In the genomic region with DNA sequence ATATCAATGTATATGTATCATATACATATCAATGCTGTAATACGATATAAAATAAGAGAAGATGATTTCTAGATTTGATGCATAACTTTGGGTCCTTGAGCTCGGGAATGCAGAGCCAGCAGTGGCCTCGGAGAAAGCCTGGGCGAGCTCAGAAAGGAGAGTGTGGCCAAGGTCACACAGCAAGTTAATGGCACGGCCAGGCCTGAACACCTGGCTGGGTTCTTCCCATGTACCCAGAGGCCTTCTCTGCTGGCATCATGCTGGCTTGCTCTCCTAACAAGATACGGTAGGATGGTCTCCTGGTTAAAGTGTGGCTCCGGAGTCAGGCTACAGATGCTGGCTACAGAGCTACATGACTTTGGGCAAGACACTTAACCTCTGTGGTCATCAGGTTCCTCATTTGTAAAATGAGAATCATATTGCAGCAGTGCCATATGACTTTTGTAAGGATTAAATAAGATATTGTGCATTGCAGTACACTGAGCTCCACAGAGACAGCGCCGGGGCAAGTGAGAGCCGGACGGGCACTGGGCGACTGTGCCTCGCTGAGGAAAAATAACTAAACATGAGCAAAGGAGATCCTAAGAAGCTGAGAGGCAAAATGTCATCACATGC, we compare ENCODE assay signal across 2 cellular contexts.
TF ChIP-seq lines count a peak whose summit lies in the region.

No MANE protein-coding gene starts in this region.

TF ChIP-seq in liver, 16 proteins besides CTCF, POLR2A, EP300 and RAD21:
- no peak for TF ChIP-seq NR2F2 (IDR thresholded peaks at IDR 0.05)
- no peak for TF ChIP-seq HNF4G (IDR thresholded peaks at IDR 0.05)
- TF ChIP-seq, protein P1, sequence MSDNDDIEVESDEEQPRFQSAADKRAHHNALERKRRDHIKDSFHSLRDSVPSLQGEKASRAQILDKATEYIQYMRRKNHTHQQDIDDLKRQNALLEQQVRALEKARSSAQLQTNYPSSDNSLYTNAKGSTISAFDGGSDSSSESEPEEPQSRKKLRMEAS (IDR thresholded peaks at IDR 0.05), result no peak
- no peak for TF ChIP-seq SP1 (IDR thresholded peaks at IDR 0.05)
- TF ChIP-seq, protein P2, sequence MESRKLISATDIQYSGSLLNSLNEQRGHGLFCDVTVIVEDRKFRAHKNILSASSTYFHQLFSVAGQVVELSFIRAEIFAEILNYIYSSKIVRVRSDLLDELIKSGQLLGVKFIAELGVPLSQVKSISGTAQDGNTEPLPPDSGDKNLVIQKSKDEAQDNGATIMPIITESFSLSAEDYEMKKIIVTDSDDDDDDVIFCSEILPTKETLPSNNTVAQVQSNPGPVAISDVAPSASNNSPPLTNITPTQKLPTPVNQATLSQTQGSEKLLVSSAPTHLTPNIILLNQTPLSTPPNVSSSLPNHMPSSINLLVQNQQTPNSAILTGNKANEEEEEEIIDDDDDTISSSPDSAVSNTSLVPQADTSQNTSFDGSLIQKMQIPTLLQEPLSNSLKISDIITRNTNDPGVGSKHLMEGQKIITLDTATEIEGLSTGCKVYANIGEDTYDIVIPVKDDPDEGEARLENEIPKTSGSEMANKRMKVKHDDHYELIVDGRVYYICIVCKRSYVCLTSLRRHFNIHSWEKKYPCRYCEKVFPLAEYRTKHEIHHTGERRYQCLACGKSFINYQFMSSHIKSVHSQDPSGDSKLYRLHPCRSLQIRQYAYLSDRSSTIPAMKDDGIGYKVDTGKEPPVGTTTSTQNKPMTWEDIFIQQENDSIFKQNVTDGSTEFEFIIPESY (IDR thresholded peaks at IDR 0.05), result no peak
- no peak for TF ChIP-seq EGR1 (IDR thresholded peaks at IDR 0.05; ENCODE audit: low read depth in 2 of 2)
- TF ChIP-seq YY1 (IDR thresholded peaks at IDR 0.05), result no peak
- no peak for TF ChIP-seq TAF1 (conservative IDR thresholded peaks at IDR 0.05)
- no peak for TF ChIP-seq JUND (IDR thresholded peaks at IDR 0.05)
- TF ChIP-seq GABPA (IDR thresholded peaks at IDR 0.05 in 1 of 2, conservative IDR thresholded peaks at IDR 0.05 in 1 of 2), result no peak
- no peak for TF ChIP-seq FOXA2 (IDR thresholded peaks at IDR 0.05)
- TF ChIP-seq, protein P3, sequence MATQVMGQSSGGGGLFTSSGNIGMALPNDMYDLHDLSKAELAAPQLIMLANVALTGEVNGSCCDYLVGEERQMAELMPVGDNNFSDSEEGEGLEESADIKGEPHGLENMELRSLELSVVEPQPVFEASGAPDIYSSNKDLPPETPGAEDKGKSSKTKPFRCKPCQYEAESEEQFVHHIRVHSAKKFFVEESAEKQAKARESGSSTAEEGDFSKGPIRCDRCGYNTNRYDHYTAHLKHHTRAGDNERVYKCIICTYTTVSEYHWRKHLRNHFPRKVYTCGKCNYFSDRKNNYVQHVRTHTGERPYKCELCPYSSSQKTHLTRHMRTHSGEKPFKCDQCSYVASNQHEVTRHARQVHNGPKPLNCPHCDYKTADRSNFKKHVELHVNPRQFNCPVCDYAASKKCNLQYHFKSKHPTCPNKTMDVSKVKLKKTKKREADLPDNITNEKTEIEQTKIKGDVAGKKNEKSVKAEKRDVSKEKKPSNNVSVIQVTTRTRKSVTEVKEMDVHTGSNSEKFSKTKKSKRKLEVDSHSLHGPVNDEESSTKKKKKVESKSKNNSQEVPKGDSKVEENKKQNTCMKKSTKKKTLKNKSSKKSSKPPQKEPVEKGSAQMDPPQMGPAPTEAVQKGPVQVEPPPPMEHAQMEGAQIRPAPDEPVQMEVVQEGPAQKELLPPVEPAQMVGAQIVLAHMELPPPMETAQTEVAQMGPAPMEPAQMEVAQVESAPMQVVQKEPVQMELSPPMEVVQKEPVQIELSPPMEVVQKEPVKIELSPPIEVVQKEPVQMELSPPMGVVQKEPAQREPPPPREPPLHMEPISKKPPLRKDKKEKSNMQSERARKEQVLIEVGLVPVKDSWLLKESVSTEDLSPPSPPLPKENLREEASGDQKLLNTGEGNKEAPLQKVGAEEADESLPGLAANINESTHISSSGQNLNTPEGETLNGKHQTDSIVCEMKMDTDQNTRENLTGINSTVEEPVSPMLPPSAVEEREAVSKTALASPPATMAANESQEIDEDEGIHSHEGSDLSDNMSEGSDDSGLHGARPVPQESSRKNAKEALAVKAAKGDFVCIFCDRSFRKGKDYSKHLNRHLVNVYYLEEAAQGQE (IDR thresholded peaks at IDR 0.05), result no peak
- TF ChIP-seq HNF4A (conservative IDR thresholded peaks at IDR 0.05), result no peak
- TF ChIP-seq FOXA1 (IDR thresholded peaks at IDR 0.05), result no peak
- no peak for TF ChIP-seq RXRA (IDR thresholded peaks at IDR 0.05)
TF ChIP-seq in liver: peak in this region for 0.

TF ChIP-seq in HepG2, 621 proteins besides CTCF, POLR2A, EP300 and RAD21:
- TF ChIP-seq SMARCE1 (IDR thresholded peaks at IDR 0.05; ENCODE audit: borderline replicate concordance), result no peak
- TF ChIP-seq ISX (CRISPR knock-in tag; conservative IDR thresholded peaks at IDR 0.05), result no peak
- TF ChIP-seq ELF1 (CRISPR knock-in tag; IDR thresholded peaks at IDR 0.05), result no peak
- no peak for TF ChIP-seq GABPB1 (CRISPR knock-in tag; IDR thresholded peaks at IDR 0.05)
- TF ChIP-seq PHB2 (IDR thresholded peaks at IDR 0.05; ENCODE audit: partially characterized antibody), result no peak
- TF ChIP-seq, protein P4, sequence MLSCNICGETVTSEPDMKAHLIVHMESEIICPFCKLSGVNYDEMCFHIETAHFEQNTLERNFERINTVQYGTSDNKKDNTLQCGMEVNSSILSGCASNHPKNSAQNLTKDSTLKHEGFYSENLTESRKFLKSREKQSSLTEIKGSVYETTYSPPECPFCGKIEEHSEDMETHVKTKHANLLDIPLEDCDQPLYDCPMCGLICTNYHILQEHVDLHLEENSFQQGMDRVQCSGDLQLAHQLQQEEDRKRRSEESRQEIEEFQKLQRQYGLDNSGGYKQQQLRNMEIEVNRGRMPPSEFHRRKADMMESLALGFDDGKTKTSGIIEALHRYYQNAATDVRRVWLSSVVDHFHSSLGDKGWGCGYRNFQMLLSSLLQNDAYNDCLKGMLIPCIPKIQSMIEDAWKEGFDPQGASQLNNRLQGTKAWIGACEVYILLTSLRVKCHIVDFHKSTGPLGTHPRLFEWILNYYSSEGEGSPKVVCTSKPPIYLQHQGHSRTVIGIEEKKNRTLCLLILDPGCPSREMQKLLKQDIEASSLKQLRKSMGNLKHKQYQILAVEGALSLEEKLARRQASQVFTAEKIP (CRISPR knock-in tag; IDR thresholded peaks at IDR 0.05; ENCODE audit: borderline replicate concordance), result no peak
- no peak for TF ChIP-seq ZBTB1 (CRISPR knock-in tag; IDR thresholded peaks at IDR 0.05; ENCODE audit: borderline replicate concordance)
- TF ChIP-seq RBM22 (optimal IDR thresholded peaks at IDR 0.05; ENCODE audit: low read length), result no peak
- TF ChIP-seq, protein P5, sequence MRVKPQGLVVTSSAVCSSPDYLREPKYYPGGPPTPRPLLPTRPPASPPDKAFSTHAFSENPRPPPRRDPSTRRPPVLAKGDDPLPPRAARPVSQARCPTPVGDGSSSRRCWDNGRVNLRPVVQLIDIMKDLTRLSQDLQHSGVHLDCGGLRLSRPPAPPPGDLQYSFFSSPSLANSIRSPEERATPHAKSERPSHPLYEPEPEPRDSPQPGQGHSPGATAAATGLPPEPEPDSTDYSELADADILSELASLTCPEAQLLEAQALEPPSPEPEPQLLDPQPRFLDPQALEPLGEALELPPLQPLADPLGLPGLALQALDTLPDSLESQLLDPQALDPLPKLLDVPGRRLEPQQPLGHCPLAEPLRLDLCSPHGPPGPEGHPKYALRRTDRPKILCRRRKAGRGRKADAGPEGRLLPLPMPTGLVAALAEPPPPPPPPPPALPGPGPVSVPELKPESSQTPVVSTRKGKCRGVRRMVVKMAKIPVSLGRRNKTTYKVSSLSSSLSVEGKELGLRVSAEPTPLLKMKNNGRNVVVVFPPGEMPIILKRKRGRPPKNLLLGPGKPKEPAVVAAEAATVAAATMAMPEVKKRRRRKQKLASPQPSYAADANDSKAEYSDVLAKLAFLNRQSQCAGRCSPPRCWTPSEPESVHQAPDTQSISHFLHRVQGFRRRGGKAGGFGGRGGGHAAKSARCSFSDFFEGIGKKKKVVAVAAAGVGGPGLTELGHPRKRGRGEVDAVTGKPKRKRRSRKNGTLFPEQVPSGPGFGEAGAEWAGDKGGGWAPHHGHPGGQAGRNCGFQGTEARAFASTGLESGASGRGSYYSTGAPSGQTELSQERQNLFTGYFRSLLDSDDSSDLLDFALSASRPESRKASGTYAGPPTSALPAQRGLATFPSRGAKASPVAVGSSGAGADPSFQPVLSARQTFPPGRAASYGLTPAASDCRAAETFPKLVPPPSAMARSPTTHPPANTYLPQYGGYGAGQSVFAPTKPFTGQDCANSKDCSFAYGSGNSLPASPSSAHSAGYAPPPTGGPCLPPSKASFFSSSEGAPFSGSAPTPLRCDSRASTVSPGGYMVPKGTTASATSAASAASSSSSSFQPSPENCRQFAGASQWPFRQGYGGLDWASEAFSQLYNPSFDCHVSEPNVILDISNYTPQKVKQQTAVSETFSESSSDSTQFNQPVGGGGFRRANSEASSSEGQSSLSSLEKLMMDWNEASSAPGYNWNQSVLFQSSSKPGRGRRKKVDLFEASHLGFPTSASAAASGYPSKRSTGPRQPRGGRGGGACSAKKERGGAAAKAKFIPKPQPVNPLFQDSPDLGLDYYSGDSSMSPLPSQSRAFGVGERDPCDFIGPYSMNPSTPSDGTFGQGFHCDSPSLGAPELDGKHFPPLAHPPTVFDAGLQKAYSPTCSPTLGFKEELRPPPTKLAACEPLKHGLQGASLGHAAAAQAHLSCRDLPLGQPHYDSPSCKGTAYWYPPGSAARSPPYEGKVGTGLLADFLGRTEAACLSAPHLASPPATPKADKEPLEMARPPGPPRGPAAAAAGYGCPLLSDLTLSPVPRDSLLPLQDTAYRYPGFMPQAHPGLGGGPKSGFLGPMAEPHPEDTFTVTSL (CRISPR knock-in tag; IDR thresholded peaks at IDR 0.05; ENCODE audit: borderline replicate concordance), result no peak
- no peak for TF ChIP-seq HNRNPL (IDR thresholded peaks at IDR 0.05; ENCODE audit: low read depth, low read length)
